ENCODE assay signal across 19 cellular contexts in genomic region chr1:30884723-30885122, GRCh38.
"Had no signal": no experiment of that assay in that cellular context is flagged by ENCODE, and none has a peak within 500 bp of the region (broad histone marks: within the 10 kb centered on the region; RNA-seq: fewer than 3 reads in every experiment).

No MANE protein-coding gene starts in this region.

- H3K36me3 Mint-ChIP-seq: activated CD4-positive, alpha-beta memory T cell treated with anti-CD3 and anti-CD28 coated beads for 36 hours; activated naive CD8-positive, alpha-beta T cell; WTC11 had no signal

- DNase-seq: activated CD4-positive, alpha-beta memory T cell treated with anti-CD3 and anti-CD28 coated beads for 36 hours; activated CD4-positive, alpha-beta T cell treated with anti-CD3 and anti-CD28 coated beads, Interleukin-2, amount 10 ng/mL, durations not matched to agents 7 days and 5 days; activated CD4-positive, CD25-positive, alpha-beta regulatory T cell treated with anti-CD3 and anti-CD28 coated beads, Interleukin-2, amount 50 U/mL, for 72 hours; activated CD8-positive, alpha-beta memory T cell treated with anti-CD3 and anti-CD28 coated beads for 24 hours; activated effector memory CD4-positive, alpha-beta T cell treated with anti-CD3 and anti-CD28 coated beads, Interleukin-2, amount 50 U/mL, for 16 hours; activated naive CD4-positive, alpha-beta T cell treated with anti-CD3 and anti-CD28 coated beads for 36 hours; activated T-cell treated with anti-CD3 and anti-CD28 coated beads, Interleukin-2, amount 50 U/mL, for 4 hours; KG1; NCI-H1048; NCI-H146; NCI-H187 treated with DMSO at 0.1 percent for 48 hours; NCI-H2081 treated with DMSO at 0.1 percent for 48 hours; NCI-H446; NCI-H524; SHP77; T-helper 17 cell; T-helper 9 cell had no signal

- ATAC-seq: activated T-cell treated with anti-CD3 and anti-CD28 coated beads, Interleukin-2, amount 50 U/mL, for 4 hours; T-helper 17 cell; WTC11 had no signal

- H3K4me3 Mint-ChIP-seq: activated CD4-positive, alpha-beta memory T cell treated with anti-CD3 and anti-CD28 coated beads for 36 hours; activated CD4-positive, alpha-beta T cell treated with anti-CD3 and anti-CD28 coated beads, Interleukin-2, amount 10 ng/mL, durations not matched to agents 7 days and 5 days; activated naive CD4-positive, alpha-beta T cell treated with anti-CD3 and anti-CD28 coated beads for 36 hours; activated naive CD8-positive, alpha-beta T cell; activated T-cell treated with anti-CD3 and anti-CD28 coated beads, Interleukin-2, amount 50 U/mL, for 4 hours; T-helper 17 cell; WTC11 had no signal

- H3K4me1 Mint-ChIP-seq: activated CD4-positive, alpha-beta T cell treated with anti-CD3 and anti-CD28 coated beads, Interleukin-2, amount 10 ng/mL, durations not matched to agents 7 days and 5 days had no signal

- H3K9me3 Mint-ChIP-seq: activated CD4-positive, alpha-beta memory T cell treated with anti-CD3 and anti-CD28 coated beads for 36 hours; activated CD4-positive, alpha-beta T cell treated with anti-CD3 and anti-CD28 coated beads, Interleukin-2, amount 10 ng/mL, durations not matched to agents 7 days and 5 days; activated naive CD4-positive, alpha-beta T cell treated with anti-CD3 and anti-CD28 coated beads for 36 hours; activated T-cell treated with anti-CD3 and anti-CD28 coated beads, Interleukin-2, amount 50 U/mL, for 4 hours; WTC11 had no signal

- H3K27ac Mint-ChIP-seq: activated CD4-positive, alpha-beta memory T cell treated with anti-CD3 and anti-CD28 coated beads for 36 hours; activated CD4-positive, alpha-beta T cell treated with anti-CD3 and anti-CD28 coated beads, Interleukin-2, amount 10 ng/mL, durations not matched to agents 7 days and 5 days; activated naive CD4-positive, alpha-beta T cell treated with anti-CD3 and anti-CD28 coated beads for 36 hours; activated naive CD8-positive, alpha-beta T cell; T-helper 17 cell; WTC11 had no signal
